19 cellular contexts compared by ENCODE assay signal in the genomic region with DNA sequence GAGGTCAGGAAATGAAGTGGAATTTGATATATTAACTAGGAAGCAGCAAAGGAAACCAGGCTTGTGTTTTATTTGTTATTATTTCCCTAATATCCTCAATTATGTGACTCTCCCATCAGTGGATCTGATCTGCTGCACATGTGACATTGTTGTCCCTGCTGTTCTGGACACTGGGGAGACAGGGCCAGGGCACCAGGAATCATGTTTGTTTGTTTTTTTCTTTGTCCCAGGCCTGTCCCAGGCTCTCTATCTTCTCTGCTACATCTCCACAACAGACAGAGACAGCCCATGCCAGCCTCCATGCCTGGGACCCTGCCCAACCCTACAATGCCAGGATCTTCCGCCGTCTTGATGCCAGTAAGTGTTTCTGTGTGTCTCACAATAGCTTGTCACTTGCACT.
A peak's percentile ranks its signal among the peaks of the same experiment; 100 is the strongest.
DNase-seq lines count a peak whose midpoint lies in the region; ATAC-seq and TF ChIP-seq lines count a peak whose summit lies in the region.
"Had no signal": no experiment of that assay in that cellular context is flagged by ENCODE, and none has a peak within 500 bp of the region (broad histone marks: within the 10 kb centered on the region; RNA-seq: fewer than 3 reads in every experiment).

No MANE protein-coding gene starts in this region.

- H3K36me3 Mint-ChIP-seq in nephron progenitor cell (ENCODE audit: low read depth): no peaks in the 10 kb centered on the region
- no peaks in the 10 kb centered on the region for H3K36me3 Mint-ChIP-seq in naive thymus-derived CD8-positive, alpha-beta T cell
- H3K36me3 Mint-ChIP-seq: IgD-negative memory B cell had no signal

- CTCF ChIA-PET in SK-N-SH (lab: Yijun Ruan, JAX): no interaction called here

- no peaks in the 10 kb centered on the region for H3K9me3 ChIP-seq in SK-N-SH
- H3K9me3 ChIP-seq: A549, BE2C, Peyer's patch had no signal

- H3K4me3 Mint-ChIP-seq in nephron progenitor cell: no peak overlapping the region
- H3K4me3 Mint-ChIP-seq in naive thymus-derived CD8-positive, alpha-beta T cell: no peak overlapping the region
- H3K4me3 Mint-ChIP-seq: IgD-negative memory B cell had no signal

- no peak overlapping the region for H3K9ac ChIP-seq in SK-N-SH

- peaks cover 5% of the 10 kb centered on the region for H3K27me3 Mint-ChIP-seq in nephron progenitor cell (ENCODE audit: low read depth, poor library complexity)
- peaks cover 0 to 4% (median 2%) of the 10 kb centered on the region in 5 donors for H3K27me3 Mint-ChIP-seq in naive thymus-derived CD8-positive, alpha-beta T cell
- H3K27me3 Mint-ChIP-seq: IgD-negative memory B cell had no signal

- no peaks in the 10 kb centered on the region for H3K36me3 ChIP-seq in SK-N-SH (replicated peaks in 1 of 2; ENCODE audit: control insufficient read depth in 1 of 2, insufficient read depth in 2 of 2, low read length in 1 of 2)
- H3K36me3 ChIP-seq: BE2C, Peyer's patch had no signal

- DNase-seq in SK-N-SH (peak; percentile 47), caudate nucleus (lab: John Stamatoyannopoulos, UW) (no peak), nephron progenitor cell (no peak), substantia nigra (lab: John Stamatoyannopoulos, UW) (no peak), midbrain (lab: John Stamatoyannopoulos, UW) (no peak)
- no peak for DNase-seq in naive thymus-derived CD8-positive, alpha-beta T cell
- DNase-seq: BE2C, EL, GF-D8, H7, NCI-H1105, NCI-H2029 treated with DMSO at 0.1 percent for 48 hours, NCI-H226, NCI-H510A treated with DMSO at 0.1 percent for 48 hours, NCI-H748 treated with DMSO at 0.1 percent for 48 hours, Peyer's patch had no signal

- H3K9me2 ChIP-seq in SK-N-SH: no peaks in the 10 kb centered on the region

- peaks cover 69% of the 10 kb centered on the region for H3K4me1 Mint-ChIP-seq in nephron progenitor cell
- H3K4me1 Mint-ChIP-seq in naive thymus-derived CD8-positive, alpha-beta T cell: no peaks in the 10 kb centered on the region
- H3K4me1 Mint-ChIP-seq: IgD-negative memory B cell had no signal

- H4K20me1 ChIP-seq in SK-N-SH (ENCODE audit: insufficient read depth): no peaks in the 10 kb centered on the region

- no peaks in the 10 kb centered on the region for H3K9me3 Mint-ChIP-seq in nephron progenitor cell
- H3K9me3 Mint-ChIP-seq in naive thymus-derived CD8-positive, alpha-beta T cell: no peaks in the 10 kb centered on the region
- H3K9me3 Mint-ChIP-seq: IgD-negative memory B cell had no signal

- 87% methylated on average over 2 of the region's 2 CpGs for WGBS in SK-N-SH (ENCODE audit: low lambda C conversion rate)

- TF ChIP-seq CTCF in SK-N-SH (IDR thresholded peaks at IDR 0.05) (no peak), nephron progenitor cell (IDR thresholded peaks at IDR 0.05) (no peak)

- TF ChIP-seq EP300 in SK-N-SH (IDR thresholded peaks at IDR 0.05; ENCODE audit: borderline replicate concordance in 1 of 2, low read depth in 1 of 2, low read length in 1 of 2): no peak

- H3K4me1 ChIP-seq in SK-N-SH (ENCODE audit: control insufficient read depth in 1 of 2, insufficient read depth in 2 of 2, low read depth in 1 of 2, low read length in 1 of 2): peaks cover 0 to 6% of the 10 kb centered on the region in 2 experiments; a peak in 1 of 4 replicates
- H3K4me1 ChIP-seq: A549, Peyer's patch had no signal

- POLR2A ChIA-PET in SK-N-SH (lab: Yijun Ruan, JAX): no interaction called here
- POLR2A ChIA-PET in naive thymus-derived CD8-positive, alpha-beta T cell (lab: Charles Lee): no interaction called here

- peak overlapping the region in 1 of 2 experiments; percentile 30; a peak in 1 of 4 replicates for H3K27ac ChIP-seq in SK-N-SH (ENCODE audit: low read depth in 2 of 2, low read length in 1 of 2)
- H3K27ac ChIP-seq in caudate nucleus (ENCODE audit: low read depth, low read length): peak overlapping the region; percentile 63
- H3K27ac ChIP-seq in substantia nigra (ENCODE audit: low read depth, low read length, poor library complexity, severe bottlenecking): peak overlapping the region; percentile 81
- H3K27ac ChIP-seq: A549, Peyer's patch had no signal

- no peak overlapping the region for H2AFZ ChIP-seq in SK-N-SH (ENCODE audit: low read depth)

- TF ChIP-seq RAD21 in SK-N-SH (IDR thresholded peaks at IDR 0.05; ENCODE audit: low read length): no peak

- H3K27ac Mint-ChIP-seq in nephron progenitor cell: peak overlapping the region; percentile 79
- no peak overlapping the region for H3K27ac Mint-ChIP-seq in naive thymus-derived CD8-positive, alpha-beta T cell
- H3K27ac Mint-ChIP-seq: IgD-negative memory B cell had no signal

- no peak overlapping the region for H3K4me3 ChIP-seq in SK-N-SH (ENCODE audit: low read depth in 2 of 2, low read length in 1 of 2)
- H3K4me3 ChIP-seq: A549, Peyer's patch had no signal

- H3F3A ChIP-seq in SK-N-SH (replicated peaks; ENCODE audit: insufficient read depth): no peaks in the 10 kb centered on the region

- no peak overlapping the region for H3K4me2 ChIP-seq in SK-N-SH
- H3K4me2 ChIP-seq: A549 had no signal

- H3K79me2 ChIP-seq in SK-N-SH (ENCODE audit: insufficient read depth): no peaks in the 10 kb centered on the region

- no peaks in the 10 kb centered on the region for H3K27me3 ChIP-seq in SK-N-SH (ENCODE audit: insufficient read depth)
- H3K27me3 ChIP-seq: BE2C, Peyer's patch had no signal

- no peak for ATAC-seq in GM21381 (IDR thresholded peaks at IDR 0.05; ENCODE audit: unreplicated experiment)
- no peak for ATAC-seq in naive thymus-derived CD8-positive, alpha-beta T cell
- ATAC-seq: A549 had no signal

TF ChIP-seq in SK-N-SH, 30 proteins besides CTCF, POLR2A, EP300 and RAD21 (continues in another document):
- TF ChIP-seq GABPA (IDR thresholded peaks at IDR 0.05; ENCODE audit: low read depth) (no peak), ELF1 (IDR thresholded peaks at IDR 0.05) (no peak), FOSL2 (IDR thresholded peaks at IDR 0.05; ENCODE audit: borderline replicate concordance, low read depth) (no peak), MXI1 (IDR thresholded peaks at IDR 0.05; ENCODE audit: low read depth, low read length) (peak; percentile 59; the same call in 1 of the 2 replicates), SMC3 (IDR thresholded peaks at IDR 0.05; ENCODE audit: low read depth, low read length) (no peak), GATA2 (CRISPR knock-in tag; IDR thresholded peaks at IDR 0.05) (0 out of 2 replicates have a peak, but pooled peaks have one; percentile 6), EZH2phosphoT487 (IDR thresholded peaks at IDR 0.05; ENCODE audit: borderline replicate concordance, low read depth) (no peak), YY1 (IDR thresholded peaks at IDR 0.05; ENCODE audit: low read depth) (no peak), TAF1 (IDR thresholded peaks at IDR 0.05; ENCODE audit: borderline replicate concordance, low read depth, low read length) (no peak), TCF12 (IDR thresholded peaks at IDR 0.05) (no peak), CHD2 (IDR thresholded peaks at IDR 0.05; ENCODE audit: low read length, partially characterized antibody) (peak; percentile 20)
- TF ChIP-seq, protein P1, sequence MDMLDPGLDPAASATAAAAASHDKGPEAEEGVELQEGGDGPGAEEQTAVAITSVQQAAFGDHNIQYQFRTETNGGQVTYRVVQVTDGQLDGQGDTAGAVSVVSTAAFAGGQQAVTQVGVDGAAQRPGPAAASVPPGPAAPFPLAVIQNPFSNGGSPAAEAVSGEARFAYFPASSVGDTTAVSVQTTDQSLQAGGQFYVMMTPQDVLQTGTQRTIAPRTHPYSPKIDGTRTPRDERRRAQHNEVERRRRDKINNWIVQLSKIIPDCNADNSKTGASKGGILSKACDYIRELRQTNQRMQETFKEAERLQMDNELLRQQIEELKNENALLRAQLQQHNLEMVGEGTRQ (IDR thresholded peaks at IDR 0.05; ENCODE audit: borderline replicate concordance, low read depth, low read length): no peak
- TF ChIP-seq, protein P2, sequence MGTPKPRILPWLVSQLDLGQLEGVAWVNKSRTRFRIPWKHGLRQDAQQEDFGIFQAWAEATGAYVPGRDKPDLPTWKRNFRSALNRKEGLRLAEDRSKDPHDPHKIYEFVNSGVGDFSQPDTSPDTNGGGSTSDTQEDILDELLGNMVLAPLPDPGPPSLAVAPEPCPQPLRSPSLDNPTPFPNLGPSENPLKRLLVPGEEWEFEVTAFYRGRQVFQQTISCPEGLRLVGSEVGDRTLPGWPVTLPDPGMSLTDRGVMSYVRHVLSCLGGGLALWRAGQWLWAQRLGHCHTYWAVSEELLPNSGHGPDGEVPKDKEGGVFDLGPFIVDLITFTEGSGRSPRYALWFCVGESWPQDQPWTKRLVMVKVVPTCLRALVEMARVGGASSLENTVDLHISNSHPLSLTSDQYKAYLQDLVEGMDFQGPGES (IDR thresholded peaks at IDR 0.05; ENCODE audit: low read depth, low read length): no peak
- TF ChIP-seq, protein P3, sequence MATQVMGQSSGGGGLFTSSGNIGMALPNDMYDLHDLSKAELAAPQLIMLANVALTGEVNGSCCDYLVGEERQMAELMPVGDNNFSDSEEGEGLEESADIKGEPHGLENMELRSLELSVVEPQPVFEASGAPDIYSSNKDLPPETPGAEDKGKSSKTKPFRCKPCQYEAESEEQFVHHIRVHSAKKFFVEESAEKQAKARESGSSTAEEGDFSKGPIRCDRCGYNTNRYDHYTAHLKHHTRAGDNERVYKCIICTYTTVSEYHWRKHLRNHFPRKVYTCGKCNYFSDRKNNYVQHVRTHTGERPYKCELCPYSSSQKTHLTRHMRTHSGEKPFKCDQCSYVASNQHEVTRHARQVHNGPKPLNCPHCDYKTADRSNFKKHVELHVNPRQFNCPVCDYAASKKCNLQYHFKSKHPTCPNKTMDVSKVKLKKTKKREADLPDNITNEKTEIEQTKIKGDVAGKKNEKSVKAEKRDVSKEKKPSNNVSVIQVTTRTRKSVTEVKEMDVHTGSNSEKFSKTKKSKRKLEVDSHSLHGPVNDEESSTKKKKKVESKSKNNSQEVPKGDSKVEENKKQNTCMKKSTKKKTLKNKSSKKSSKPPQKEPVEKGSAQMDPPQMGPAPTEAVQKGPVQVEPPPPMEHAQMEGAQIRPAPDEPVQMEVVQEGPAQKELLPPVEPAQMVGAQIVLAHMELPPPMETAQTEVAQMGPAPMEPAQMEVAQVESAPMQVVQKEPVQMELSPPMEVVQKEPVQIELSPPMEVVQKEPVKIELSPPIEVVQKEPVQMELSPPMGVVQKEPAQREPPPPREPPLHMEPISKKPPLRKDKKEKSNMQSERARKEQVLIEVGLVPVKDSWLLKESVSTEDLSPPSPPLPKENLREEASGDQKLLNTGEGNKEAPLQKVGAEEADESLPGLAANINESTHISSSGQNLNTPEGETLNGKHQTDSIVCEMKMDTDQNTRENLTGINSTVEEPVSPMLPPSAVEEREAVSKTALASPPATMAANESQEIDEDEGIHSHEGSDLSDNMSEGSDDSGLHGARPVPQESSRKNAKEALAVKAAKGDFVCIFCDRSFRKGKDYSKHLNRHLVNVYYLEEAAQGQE (IDR thresholded peaks at IDR 0.05; ENCODE audit: low read depth, low read length): no peak
